ENCODE assay signal across 8 cellular contexts in genomic region chr2:119758881-119759450, GRCh38. TPM values are rescaled to one million over a fixed set of nuclear protein-coding genes. Genes with fewer than 3 reads are reported as not detected.
DNase-seq lines count a peak whose midpoint lies in the region; ATAC-seq and TF ChIP-seq lines count a peak whose summit lies in the region.

No MANE protein-coding gene starts in this region.

- no peaks in the 10 kb centered on the region for H3K36me3 ChIP-seq in SU-DHL-6 (ENCODE audit: low read length)

- ATAC-seq in HG03139 (IDR thresholded peaks at IDR 0.05; ENCODE audit: unreplicated experiment): no peak

- no peaks in the 10 kb centered on the region for H3K9me2 ChIP-seq in SU-DHL-6 (replicated peaks; ENCODE audit: insufficient read depth, low read length)

- H3K4me3 ChIP-seq in GM12865 (ENCODE audit: low read depth, low read length) (peak overlapping the region; percentile 87), SU-DHL-6 (ENCODE audit: insufficient read depth, low read length, poor library complexity, severe bottlenecking) (peak overlapping the region; percentile 47), fibroblast of villous mesenchyme (ENCODE audit: low read depth, low read length) (peak overlapping the region; percentile 95), retinal pigment epithelial cell (ENCODE audit: low read length) (peak overlapping the region; percentile 92)

- no peak for TF ChIP-seq CTCF in GM12865 (IDR thresholded peaks at IDR 0.05; ENCODE audit: insufficient read depth, low read depth, low read length, missing control alignments)
- TF ChIP-seq CTCF in SU-DHL-6 (IDR thresholded peaks at IDR 0.05; ENCODE audit: insufficient read depth, low read length, poor library complexity, severe bottlenecking): no peak
- TF ChIP-seq CTCF in fibroblast of villous mesenchyme (IDR thresholded peaks at IDR 0.05; ENCODE audit: insufficient read depth, low read depth, low read length): no peak
- no peak for TF ChIP-seq CTCF in retinal pigment epithelial cell (conservative IDR thresholded peaks at IDR 0.05; ENCODE audit: low read depth, low read length)

- DNase-seq in GM12865 (ENCODE audit: low read depth): no peak
- DNase-seq in fibroblast of villous mesenchyme (ENCODE audit: low read depth): no peak
- DNase-seq in retinal pigment epithelial cell (ENCODE audit: low read depth): no peak
- no peak for DNase-seq in GDM1 (lab: John Stamatoyannopoulos, UW)
- DNase-seq in DMS153 (lab: John Stamatoyannopoulos, UW): no peak
- DNase-seq in CD1c-positive myeloid dendritic cell (ENCODE audit: extremely low spot score): no peak

- H3K79me2 ChIP-seq in SU-DHL-6 (ENCODE audit: insufficient read depth, low read length): peaks cover 24% of the 10 kb centered on the region; the same call in 1 of the 2 replicates

- peak overlapping the region; percentile 97 for H2AFZ ChIP-seq in SU-DHL-6 (ENCODE audit: low read depth, low read length, severe bottlenecking)

- H3K27ac ChIP-seq in SU-DHL-6 (ENCODE audit: low read depth, low read length): 0 out of 2 replicates have a peak overlapping the region, but pooled peaks have one; percentile 27

- no peaks in the 10 kb centered on the region for H3K27me3 ChIP-seq in SU-DHL-6 (ENCODE audit: low read length)

- H3K9me3 ChIP-seq in SU-DHL-6 (ENCODE audit: insufficient read depth, low read length): no peaks in the 10 kb centered on the region

- no peaks in the 10 kb centered on the region for H4K20me1 ChIP-seq in SU-DHL-6 (ENCODE audit: low read depth, low read length)

- H3F3A ChIP-seq in SU-DHL-6 (ENCODE audit: insufficient read depth): peaks cover 12% of the 10 kb centered on the region; the same call in 1 of the 2 replicates

- peak overlapping the region; percentile 49 for H3K9ac ChIP-seq in SU-DHL-6 (ENCODE audit: low read length)

- peak overlapping the region; percentile 71 for H3K4me2 ChIP-seq in SU-DHL-6 (ENCODE audit: low read depth, low read length, poor library complexity, severe bottlenecking)

RNA-seq across cellular contexts. Expression of gene PTPN4, which starts 0.8 kb away (rescaled TPM):
- 18.0 and 28.5 TPM in 2 replicates for total RNA-seq in fibroblast of villous mesenchyme
